In genomic region chr10:119892188-119893065, GRCh38 we compare ENCODE assay signal across 8 cellular contexts. TPM values are rescaled to one million over a fixed set of nuclear protein-coding genes. Genes with fewer than 3 reads are reported as not detected.
DNase-seq lines count a peak whose midpoint lies in the region; ATAC-seq and TF ChIP-seq lines count a peak whose summit lies in the region.

Gene SEC23IP (plus strand): TSS chr10:119892730. CDS start chr10:119892783, 53 bp downstream.

- CTCF ChIA-PET in activated CD4-positive, alpha-beta T cell treated with anti-CD3 and anti-CD28 coated beads for 36 hours (lab: Charles Lee): interaction anchor here (0.5 to 2.0 kb wide), 5 partner anchors 19 to 295 kb away, joined by 3 to 10 read pairs (median 4); partner anchors contain the start of gene MCMBP

- no peaks in the 10 kb centered on the region for H3K27me3 ChIP-seq in kidney epithelial cell (ENCODE audit: control insufficient read depth, insufficient read depth, low read length)

- peak within 1 kb of the TSS; percentile 84 for H3K4me3 Mint-ChIP-seq in activated CD4-positive, alpha-beta T cell treated with anti-CD3 and anti-CD28 coated beads for 36 hours

- no peaks in the 10 kb centered on the region for H3K27me3 Mint-ChIP-seq in activated CD4-positive, alpha-beta T cell treated with anti-CD3 and anti-CD28 coated beads for 36 hours

- no peak for TF ChIP-seq CTCF in choroid plexus epithelial cell (conservative IDR thresholded peaks at IDR 0.05; ENCODE audit: low read depth, low read length)
- TF ChIP-seq CTCF in kidney epithelial cell (IDR thresholded peaks at IDR 0.05; ENCODE audit: insufficient read depth, low read length, poor library complexity, severe bottlenecking): no peak

- H3K27ac Mint-ChIP-seq in activated CD4-positive, alpha-beta T cell treated with anti-CD3 and anti-CD28 coated beads for 36 hours: peak within 1 kb of the TSS; percentile 95

- intact Hi-C loops in activated CD4-positive, alpha-beta T cell treated with anti-CD3 and anti-CD28 coated beads for 36 hours (cut with DNase I, micrococcal nuclease): loop anchor here (1.0 to 5.0 kb wide), 6 partner anchors 19 to 1140 kb away; partner anchors contain the start of genes CACUL1 (in 1 of the 2), INPP5F (in 1 of the 2) and MCMBP (in 1 of the 2)

- peak; percentile 99 for DNase-seq in Ammon's horn (ENCODE audit: low spot score)
- peak; percentile 84 for DNase-seq in GM19238 (ENCODE audit: insufficient read length, low spot score)
- peak; percentile 62 to 84 for DNase-seq in NCI-H524 (lab: John Stamatoyannopoulos, UW)
- peak; percentile 96 for DNase-seq in activated CD4-positive, alpha-beta T cell treated with anti-CD3 and anti-CD28 coated beads for 36 hours
- peak; percentile 98 for DNase-seq in choroid plexus epithelial cell (ENCODE audit: low read depth)
- peak; percentile 86 for DNase-seq in kidney epithelial cell (ENCODE audit: low read depth)
- peak; percentile 90 to 93 for DNase-seq in stimulated activated CD4-positive, alpha-beta T cell treated with anti-CD3 and anti-CD28 coated beads, Interleukin-15, amount 100 ng/mL, for 48 hours (ENCODE audit: low read depth in 2 of 2)

- H3K36me3 Mint-ChIP-seq in activated CD4-positive, alpha-beta T cell treated with anti-CD3 and anti-CD28 coated beads for 36 hours (ENCODE audit: low read depth): peaks cover 11% of the 10 kb centered on the region

- H3K4me1 Mint-ChIP-seq in activated CD4-positive, alpha-beta T cell treated with anti-CD3 and anti-CD28 coated beads for 36 hours: peaks cover 43% of the 10 kb centered on the region

- H3K36me3 ChIP-seq in kidney epithelial cell (ENCODE audit: control insufficient read depth, insufficient read depth, low read length): no peaks in the 10 kb centered on the region

- POLR2A ChIA-PET in activated CD4-positive, alpha-beta T cell treated with anti-CD3 and anti-CD28 coated beads for 36 hours (lab: Charles Lee): interaction anchor here (1.0 to 2.0 kb wide), 2 partner anchors 19 to 21 kb away, joined by 3 to 15 read pairs; partner anchors contain the start of gene MCMBP

- H3K4me3 ChIP-seq in choroid plexus epithelial cell (ENCODE audit: low read depth, low read length) (peak within 1 kb of the TSS; percentile 96), kidney epithelial cell (ENCODE audit: low read depth, low read length) (peak within 1 kb of the TSS; percentile 96)

- H3K9me3 Mint-ChIP-seq in activated CD4-positive, alpha-beta T cell treated with anti-CD3 and anti-CD28 coated beads for 36 hours (ENCODE audit: low read depth): no peaks in the 10 kb centered on the region

- peak; percentile 97 for ATAC-seq in HG03442 (IDR thresholded peaks at IDR 0.05; ENCODE audit: unreplicated experiment)
- ATAC-seq in activated CD4-positive, alpha-beta T cell treated with anti-CD3 and anti-CD28 coated beads for 36 hours: peak; percentile 100

RNA-seq across cellular contexts. Expression of gene SEC23IP, which starts in this region (rescaled TPM):
- total RNA-seq in activated CD4-positive, alpha-beta T cell treated with anti-CD3 and anti-CD28 coated beads for 36 hours: 10 to 100 TPM; 70.3 to 87.2 TPM
- total RNA-seq in kidney epithelial cell: 25.6 and 28.9 TPM in 2 replicates

Comparison
In these comparisons a context has a peak if more than half of its experiments do, and no peak if none do; other contexts are left out.
1. Peak in every context shown above with its lines: DNase-seq, ATAC-seq and H3K4me3 ChIP-seq.